Comparison of ENCODE assay signal across 14 cellular contexts in genomic region chr17:16427020-16427419, GRCh38. TPM values are rescaled to one million over a fixed set of nuclear protein-coding genes. Genes with fewer than 3 reads are reported as not detected.
DNase-seq lines count a peak whose midpoint lies in the region; ATAC-seq, FAIRE-seq and TF ChIP-seq lines count a peak whose summit lies in the region.
"Had no signal": no experiment of that assay in that cellular context is flagged by ENCODE, and none has a peak within 500 bp of the region (broad histone marks: within the 10 kb centered on the region; RNA-seq: fewer than 3 reads in every experiment).

No MANE protein-coding gene starts in this region.

- intact Hi-C loops in K562 (cut with micrococcal nuclease) (no loop called here), spleen (cut with DNase I; ENCODE audit: low total_unique reads) (no loop called here)

- POLR2A ChIA-PET in K562 (lab: Yijun Ruan, JAX) = interaction anchor here (1.0 to 2.3 kb wide), 4 partner anchors 8 to 12 kb away, joined by 4 to 26 read pairs (median 5); partner anchors contain the start of gene TRPV2

- H3K4me2 ChIP-seq in BLaER1 (no peak overlapping the region), K562 (ENCODE audit: insufficient read depth, low read length) (no peak overlapping the region)

- no peak for TF ChIP-seq EP300 in K562 (IDR thresholded peaks at IDR 0.05; ENCODE audit: low read length)

- no peaks in the 10 kb centered on the region for H4K20me1 ChIP-seq in BLaER1
- H4K20me1 ChIP-seq in K562 (replicated peaks; ENCODE audit: control insufficient read depth, insufficient read depth, low read length) = no peaks in the 10 kb centered on the region

- no peak overlapping the region for H3K4me3 ChIP-seq in BLaER1
- H3K4me3 ChIP-seq in K562 = no peak overlapping the region
- H3K4me3 ChIP-seq in spleen = no peak overlapping the region
- no peak overlapping the region for H3K4me3 ChIP-seq in HAP-1

- TF ChIP-seq CTCF in K562 (IDR thresholded peaks at IDR 0.05 in 2 of 3, conservative IDR thresholded peaks at IDR 0.05 in 1 of 3; ENCODE audit: insufficient read depth in 2 of 3, low read depth in 1 of 3, low read length in 3 of 3) (no peak), spleen (IDR thresholded peaks at IDR 0.05 in 8 of 11, conservative IDR thresholded peaks at IDR 0.05 in 3 of 11) (no peak)

- 67% methylated on average over 1 of the region's 3 CpGs for WGBS in K562 (ENCODE audit: insufficient coverage, low coverage, missing lambda C conversion rate)
- 90 to 100% (median 98%) methylated on average over 2 to 3 of the region's 3 CpGs for WGBS in spleen, 5 donors

- no peaks in the 10 kb centered on the region; the same call in 2 of the 3 replicates for H3K79me2 ChIP-seq in K562 (ENCODE audit: control insufficient read depth, insufficient read depth, low read length)

- H3K27me3 ChIP-seq in BLaER1 (no peaks in the 10 kb centered on the region), K562 (ENCODE audit: control insufficient read depth in 2 of 2, insufficient read depth in 2 of 2, low read length in 2 of 2) (no peaks in the 10 kb centered on the region), spleen (replicated peaks in 1 of 7) (no peaks in the 10 kb centered on the region), HAP-1 (ENCODE audit: low read depth) (no peaks in the 10 kb centered on the region)

- H3K27ac ChIP-seq in BLaER1 = 0 out of 2 replicates have a peak overlapping the region, but pooled peaks have one; percentile 11
- H3K27ac ChIP-seq in K562 (ENCODE audit: extremely low read depth, low read depth, low read length) = no peak overlapping the region
- H3K27ac ChIP-seq in spleen = no peak overlapping the region

- H3K4me1 ChIP-seq in BLaER1 (peaks cover 10% of the 10 kb centered on the region; the same call in 1 of the 2 replicates), K562 (replicated peaks in 1 of 2; ENCODE audit: control insufficient read depth in 2 of 2, insufficient read depth in 2 of 2, low read length in 2 of 2) (peaks cover 3 to 5% of the 10 kb centered on the region in 2 experiments; a peak in 3 of 5 replicates), spleen (peaks cover 0 to 3% (median 0%) of the 10 kb centered on the region in 6 donors), HAP-1 (no peaks in the 10 kb centered on the region)

- CTCF ChIA-PET in K562 (lab: Yijun Ruan, JAX; ENCODE audit: low intra/inter-chr PET ratio) = no interaction called here

- FAIRE-seq in HTR-8/SVneo (lab: Jason Lieb, UNC) (peak; percentile 64), K562 (lab: Jason Lieb, UNC) (no peak)
- FAIRE-seq: A204.1, GM12892 had no signal

- no peak for TF ChIP-seq RAD21 in K562 (CRISPR knock-in tag; conservative IDR thresholded peaks at IDR 0.05 in 1 of 2, IDR thresholded peaks at IDR 0.05 in 1 of 2)

- H3K36me3 ChIP-seq in BLaER1 = peaks cover 50% of the 10 kb centered on the region
- H3K36me3 ChIP-seq in K562 (ENCODE audit: control insufficient read depth, insufficient read depth, low read length) = peaks cover 59% of the 10 kb centered on the region; the same call in 2 of the 3 replicates
- H3K36me3 ChIP-seq in spleen = peaks cover 0 to 97% (median 83%) of the 10 kb centered on the region in 6 donors
- no peaks in the 10 kb centered on the region for H3K36me3 ChIP-seq in HAP-1 (replicated peaks)

- ATAC-seq in K562 = no peak
- no peak for ATAC-seq in GM18505 (IDR thresholded peaks at IDR 0.05; ENCODE audit: unreplicated experiment)

- DNase-seq in HTR-8/SVneo (ENCODE audit: insufficient read length, low spot score) (no peak), K562 (ENCODE audit: extremely low read depth in 1 of 4, low spot score in 3 of 4) (no peak), spleen (no peak), HAP-1 (ENCODE audit: low spot score in 2 of 2) (no peak)
- DNase-seq: AML-193, DMS153, DMS79, GDM1, HCEC 1CT, HFFc6 had no signal

- H3K9me3 ChIP-seq in BLaER1 = no peaks in the 10 kb centered on the region
- H3K9me3 ChIP-seq in K562 (replicated peaks; ENCODE audit: control insufficient read depth, insufficient read depth, low read depth, low read length) = no peaks in the 10 kb centered on the region
- H3K9me3 ChIP-seq in spleen = no peaks in the 10 kb centered on the region
- no peaks in the 10 kb centered on the region for H3K9me3 ChIP-seq in HAP-1

- no TSS peak for BruUV-seq in K562 (replicated peaks; lab: Mats Ljungman, UMichigan)

- in situ Hi-C loops in K562 (cut with MboI) = no loop called here
- in situ Hi-C loops in HAP-1 (cut with MboI; ENCODE audit: low sequenced_read_pairs) = no loop called here

- H3K9me1 ChIP-seq in K562 (ENCODE audit: control insufficient read depth, insufficient read depth, low read length) = no peaks in the 10 kb centered on the region

- TF ChIP-seq POLR2A in K562 (conservative IDR thresholded peaks at IDR 0.05) (no peak), GM18505 (IDR thresholded peaks at IDR 0.05; ENCODE audit: borderline replicate concordance, extremely low read depth, insufficient read depth, insufficient read length) (no peak), spleen (IDR thresholded peaks at IDR 0.05) (no peak)

- no peak overlapping the region for H2AFZ ChIP-seq in K562 (ENCODE audit: low read depth, low read length)

- H3K9ac ChIP-seq in BLaER1 (no peak overlapping the region), K562 (ENCODE audit: insufficient read depth in 1 of 2, low read depth in 2 of 2, low read length in 2 of 2) (no peak overlapping the region)

TF ChIP-seq in K562, 482 proteins besides CTCF, POLR2A, EP300 and RAD21:
- peak; percentile 65 for TF ChIP-seq RBM25 (IDR thresholded peaks at IDR 0.05; ENCODE audit: low read depth, low read length, severe bottlenecking)
- TF ChIP-seq UBTF (IDR thresholded peaks at IDR 0.05; ENCODE audit: borderline replicate concordance in 1 of 2, low read depth in 2 of 2, low read length in 2 of 2) = no peak
- no peak for TF ChIP-seq SPI1 (IDR thresholded peaks at IDR 0.05; ENCODE audit: borderline replicate concordance, low read depth, low read length)
- TF ChIP-seq ZFP36 (IDR thresholded peaks at IDR 0.05; ENCODE audit: low read depth, low read length, partially characterized antibody) = peak; percentile 74

RNA-seq across cellular contexts. Expression of gene TRPV2, which starts 11.6 kb away (rescaled TPM):
- 66.3 and 211 TPM in 2 replicates for total RNA-seq in K562 (2011; cell fraction: chromatin; rRNA removed; ENCODE audit: low replicate concordance)
- total RNA-seq in K562 (2011; cell fraction: nucleolus; rRNA removed) = 185 and 234 TPM in 2 replicates
- 108 and 114 TPM in 2 replicates for total RNA-seq in K562 (2011; cell fraction: nucleoplasm; rRNA removed)
- 43.5 and 51.6 TPM in 2 replicates for total RNA-seq in K562 (2014; rRNA removed)
- 24.1 and 30.3 TPM in 2 replicates for total RNA-seq in K562 (2014; rRNA removed; fragmentation: Illumina TruSeq; extraction: Trizol)
- 28.6 and 31.9 TPM in 2 replicates for total RNA-seq in K562 (2015; rRNA removed; fragmentation: Illumina TruSeq; extraction: Trizol)
- 93.6 and 97.5 TPM in 2 replicates for total RNA-seq in K562 (2021)
- polyA plus RNA-seq in K562 (2011; rRNA removed) = 37.5 and 60.1 TPM in 2 replicates
- 43.3 and 57.1 TPM in 2 replicates for polyA plus RNA-seq in K562 (2011; cell fraction: cytosol; rRNA removed)
- 61.7 and 85.4 TPM in 2 replicates for polyA plus RNA-seq in K562 (2011; cell fraction: nucleus; rRNA removed)
- 83.6 and 173 TPM in 2 replicates for polyA plus RNA-seq in K562 (2012)
- polyA plus RNA-seq in K562 (2014; fragmentation: Illumina TruSeq; extraction: Trizol) = 29.6 and 39.7 TPM in 2 replicates
- 10 to 100 TPM in 1 of 2 experiments, 1 to 10 TPM in 1; 10.0 to 15.6 TPM for polyA plus RNA-seq in K562 (2014; fragmentation: Nextera tagmentation; extraction: Ambion mirVana)
- polyA plus RNA-seq in K562 (2014; rRNA removed) = 33.7 and 42.0 TPM in 2 replicates
- polyA minus RNA-seq in K562 (2011; rRNA and poly(A)+ RNA removed) = 43.0 and 43.3 TPM in 2 replicates
- 86.4 and 94.1 TPM in 2 replicates for polyA minus RNA-seq in K562 (2011; cell fraction: cytosol; rRNA and poly(A)+ RNA removed)
- polyA minus RNA-seq in K562 (2011; cell fraction: nucleus; rRNA and poly(A)+ RNA removed) = 27.1 and 30.0 TPM in 2 replicates
- total RNA-seq in spleen = 10 to 100 TPM; 44.8 to 85.7 (median 50.2) TPM
- 10 to 100 TPM; 37.0 to 61.3 (median 55.0) TPM for polyA plus RNA-seq in spleen

RNA-seq across cellular contexts. Expression of gene UBB, which starts 46.1 kb away (rescaled TPM):
- 132 and 247 TPM in 2 replicates for total RNA-seq in K562 (2011; cell fraction: chromatin; rRNA removed; ENCODE audit: low replicate concordance)
- 377 and 399 TPM in 2 replicates for total RNA-seq in K562 (2011; cell fraction: nucleolus; rRNA removed)
- total RNA-seq in K562 (2011; cell fraction: nucleoplasm; rRNA removed) = 354 and 382 TPM in 2 replicates
- total RNA-seq in K562 (2014; rRNA removed) (2,054 and 2,801 TPM in 2 replicates), K562 (2014; rRNA removed; fragmentation: Illumina TruSeq; extraction: Trizol) (1,199 and 1,477 TPM in 2 replicates), K562 (2015; rRNA removed; fragmentation: Illumina TruSeq; extraction: Trizol) (1,630 and 1,692 TPM in 2 replicates), K562 (2021) (1,581 and 1,675 TPM in 2 replicates), spleen (1,000 to 10,000 TPM in 5 of 7 donors, 100 to 1,000 TPM in 2; 822 to 1,795 (median 1,121) TPM)
- polyA plus RNA-seq in K562 (2011; rRNA removed) (1,069 and 1,272 TPM in 2 replicates), K562 (2014; fragmentation: Illumina TruSeq; extraction: Trizol) (1,681 and 1,922 TPM in 2 replicates), K562 (2014; fragmentation: Nextera tagmentation; extraction: Ambion mirVana) (1,000 to 10,000 TPM; 3,942 to 4,143 TPM), K562 (2014; rRNA removed) (1,696 and 2,000 TPM in 2 replicates), spleen (100 to 1,000 TPM; 697 to 951 (median 938) TPM)
- 1,564 and 2,005 TPM in 2 replicates for polyA plus RNA-seq in K562 (2011; cell fraction: cytosol; rRNA removed)
- polyA plus RNA-seq in K562 (2011; cell fraction: nucleus; rRNA removed) = 726 and 879 TPM in 2 replicates
- 2,693 and 3,124 TPM in 2 replicates for polyA plus RNA-seq in K562 (2012)
- polyA minus RNA-seq in K562 (2011; rRNA and poly(A)+ RNA removed) = 966 and 1,497 TPM in 2 replicates
- polyA minus RNA-seq in K562 (2011; cell fraction: cytosol; rRNA and poly(A)+ RNA removed) = 625 and 785 TPM in 2 replicates
- 116 and 251 TPM in 2 replicates for polyA minus RNA-seq in K562 (2011; cell fraction: nucleus; rRNA and poly(A)+ RNA removed)
